Comparison of ENCODE assay signal across 8 cellular contexts in genomic region chr17:31096106-31096436, GRCh38. TPM values are rescaled to one million over a fixed set of nuclear protein-coding genes. Genes with fewer than 3 reads are reported as not detected.
A peak's percentile ranks its signal among the peaks of the same experiment; 100 is the strongest.
DNase-seq lines count a peak whose midpoint lies in the region; ATAC-seq, FAIRE-seq and TF ChIP-seq lines count a peak whose summit lies in the region.

No MANE protein-coding gene starts in this region.

- H2AFZ ChIP-seq in GM12878 (ENCODE audit: control insufficient read depth, low read depth, low read length), result no peak overlapping the region; the same call in 1 of the 2 replicates

- 26% methylated on average over 5 of the region's 5 CpGs for WGBS in GM12878 (ENCODE audit: insufficient coverage, insufficient replicate concordance, low lambda C conversion rate, missing lambda C conversion rate)

- no peaks in the 10 kb centered on the region for H4K20me1 ChIP-seq in GM12878 (ENCODE audit: control insufficient read depth, insufficient read depth)

- no peaks in the 10 kb centered on the region for H3K9me3 Mint-ChIP-seq in memory B cell

- no peaks in the 10 kb centered on the region for H3K9me3 ChIP-seq in GM12878 (replicated peaks; ENCODE audit: control insufficient read depth, insufficient read depth, low read length)

- no TSS peak for BruUV-seq in GM12878 (replicated peaks; lab: Mats Ljungman, UMichigan)

- TF ChIP-seq POLR2A in GM12878 (IDR thresholded peaks at IDR 0.05; ENCODE audit: low read depth, low read length), result no peak

- ATAC-seq in GM12878, result peak; percentile 3; the same call in 2 of the 3 replicates
- no peak for ATAC-seq in memory B cell (ENCODE audit: low read depth)
- no peak for ATAC-seq in GM19395 (IDR thresholded peaks at IDR 0.05; ENCODE audit: unreplicated experiment)
- ATAC-seq in GM21786 (IDR thresholded peaks at IDR 0.05; ENCODE audit: unreplicated experiment), result no peak

- TF ChIP-seq EP300 in GM12878 (IDR thresholded peaks at IDR 0.05; ENCODE audit: borderline replicate concordance in 1 of 2, control insufficient read depth in 1 of 2, low read depth in 2 of 2, low read length in 2 of 2), result no peak

- CTCF ChIA-PET in GM12878 (lab: Yijun Ruan, JAX), result interaction anchor here (0.5 to 2.5 kb wide), 6 partner anchors 8 to 106 kb away, joined by 3 to 11 read pairs (median 4); no protein-coding TSS in a partner anchor

- SMC1A ChIA-PET in GM12878 (lab: Charles Lee; ENCODE audit: uncharacterized antibody, unreplicated experiment), result interaction anchor here (0.7 to 2.1 kb wide), 10 partner anchors 9 to 793 kb away, joined by 3 to 8 read pairs (median 4); no protein-coding TSS in a partner anchor

- peak; percentile 77 for FAIRE-seq in GM12878 (lab: Jason Lieb, UNC)

- H3K4me2 ChIP-seq in GM12878 (ENCODE audit: control insufficient read depth, insufficient read depth), result peak overlapping the region; percentile 87

- H3K4me3 Mint-ChIP-seq in memory B cell, result peak overlapping the region; percentile 88

- TF ChIP-seq RAD21 in GM12878 (IDR thresholded peaks at IDR 0.05; ENCODE audit: insufficient read depth, low read depth, low read length), result no peak

- RAD21 ChIA-PET in GM12878 (lab: Charles Lee; ENCODE audit: unreplicated experiment), result interaction anchor here (0.7 to 1.6 kb wide), 11 partner anchors 9 to 277 kb away, joined by 3 to 5 read pairs (median 3); no protein-coding TSS in a partner anchor

- peaks cover 12% of the 10 kb centered on the region for H3K4me1 Mint-ChIP-seq in memory B cell

- POLR2A ChIA-PET in GM12878 (lab: Charles Lee), result interaction anchor here (0.6 to 1.9 kb wide), 8 partner anchors 12 to 71 kb away, joined by 3 to 7 read pairs (median 4); no protein-coding TSS in a partner anchor

- intact Hi-C loops in GM12878 (cut with micrococcal nuclease; ENCODE audit: unreplicated experiment), result loop anchor here (5.0 kb wide), 1 partner anchor 116 kb away; no protein-coding TSS in a partner anchor

- in situ Hi-C loops in GM12878 (cut with MboI), result no loop called here

- H3K36me3 Mint-ChIP-seq in memory B cell, result no peaks in the 10 kb centered on the region

- no peaks in the 10 kb centered on the region for H3K27me3 ChIP-seq in GM12878 (replicated peaks in 1 of 2; ENCODE audit: control insufficient read depth in 2 of 2, insufficient read depth in 2 of 2, low read length in 1 of 2)

- DNase-seq in HCEC 1CT (peak; percentile 48), GM12878 (ENCODE audit: low read depth, low spot score) (no peak), memory B cell (ENCODE audit: low spot score in 2 of 2) (no peak), NCI-H1417 treated with DMSO at 0.1 percent for 48 hours (lab: John Stamatoyannopoulos, UW) (no peak)
- DNase-seq in stimulated activated CD4-positive, alpha-beta T cell treated with anti-CD3 and anti-CD28 coated beads, Interleukin-4, amount 100 ng/mL, for 4 hours, result no peak

- peak overlapping the region; percentile 92 for H3K27ac Mint-ChIP-seq in memory B cell

- TF ChIP-seq CTCF in 22Rv1 (IDR thresholded peaks at IDR 0.05), result no peak
- TF ChIP-seq CTCF in GM12878 (IDR thresholded peaks at IDR 0.05 in 2 of 3, conservative IDR thresholded peaks at IDR 0.05 in 1 of 3; ENCODE audit: control insufficient read depth in 2 of 3, extremely low read depth in 1 of 3, insufficient read depth in 1 of 3, low read depth in 3 of 3, low read length in 3 of 3), result no peak

- H3K27me3 Mint-ChIP-seq in memory B cell, result no peaks in the 10 kb centered on the region

- peak overlapping the region; percentile 100 for H3K4me3 ChIP-seq in GM12878

- H3K36me3 ChIP-seq in GM12878 (ENCODE audit: control insufficient read depth in 2 of 2, insufficient read depth in 2 of 2, low read length in 1 of 2), result no peaks in the 10 kb centered on the region

- H3K27ac ChIP-seq in 22Rv1, result peak overlapping the region; percentile 71; the same call in 1 of the 2 replicates
- peak overlapping the region; percentile 6; the same call in 1 of the 2 replicates for H3K27ac ChIP-seq in GM12878 (ENCODE audit: control insufficient read depth, insufficient read depth)

- peaks cover 37% of the 10 kb centered on the region for H3K79me2 ChIP-seq in GM12878 (ENCODE audit: control insufficient read depth, insufficient read depth, low read length)

- no peaks in the 10 kb centered on the region for H3K4me1 ChIP-seq in GM12878 (ENCODE audit: control insufficient read depth, insufficient read depth, low read length)

- peak overlapping the region; percentile 13; the same call in 1 of the 2 replicates for H3K9ac ChIP-seq in GM12878 (ENCODE audit: control insufficient read depth, insufficient read depth, low read length)

TF ChIP-seq in GM12878, 131 proteins besides CTCF, POLR2A, EP300 and RAD21:
- TF ChIP-seq NR2C1 (IDR thresholded peaks at IDR 0.05) (no peak), POLR2AphosphoS2 (IDR thresholded peaks at IDR 0.05; ENCODE audit: low read depth, low read length) (no peak), NRF1 (conservative IDR thresholded peaks at IDR 0.05; ENCODE audit: low read depth, low read length) (no peak), RUNX3 (IDR thresholded peaks at IDR 0.05; ENCODE audit: low read length) (peak; percentile 44; the same call in 1 of the 2 replicates), TCF3 (IDR thresholded peaks at IDR 0.05; ENCODE audit: borderline replicate concordance, insufficient read depth, low read depth, low read length) (no peak), TCF12 (IDR thresholded peaks at IDR 0.05; ENCODE audit: low read depth, low read length) (0 out of 2 replicates have a peak, but pooled peaks have one; percentile 20), ATF3 (IDR thresholded peaks at IDR 0.05; ENCODE audit: borderline replicate concordance, extremely low read depth, low read depth, low read length) (no peak), ZBTB4 (CRISPR knock-in tag; IDR thresholded peaks at IDR 0.05) (no peak), MTA3 (IDR thresholded peaks at IDR 0.05; ENCODE audit: borderline replicate concordance, low read length) (no peak)

RNA-seq across cellular contexts. Expression of gene NF1, which starts 1.3 kb away (rescaled TPM):
- 318 and 328 TPM in 2 replicates for total RNA-seq in GM12878 (2013; cell fraction: nucleolus; rRNA removed)
- 22.3 and 24.6 TPM in 2 replicates for total RNA-seq in GM12878 (2014; rRNA removed)
- total RNA-seq in GM12878 (2014; rRNA removed; fragmentation: Illumina TruSeq; extraction: Trizol), result 21.9 and 22.9 TPM in 2 replicates
- 26.3 and 29.4 TPM in 2 replicates for total RNA-seq in GM12878 (2021)
- polyA plus RNA-seq in GM12878 (2011; ENCODE audit: low read depth), result 9.3 TPM
- 31.8 and 34.0 TPM in 2 replicates for polyA plus RNA-seq in GM12878 (2011; rRNA removed)
- polyA plus RNA-seq in GM12878 (2011; cell fraction: cytosol; rRNA removed), result 22.8 and 26.9 TPM in 2 replicates
- polyA plus RNA-seq in GM12878 (2011; cell fraction: nucleus; rRNA removed), result 35.4 and 43.3 TPM in 2 replicates
- polyA plus RNA-seq in GM12878 (2012), result 11.5 and 12.8 TPM in 2 replicates
- polyA plus RNA-seq in GM12878 (2014; fragmentation: Illumina TruSeq; extraction: Trizol), result 23.1 and 32.3 TPM in 2 replicates
- 1 to 10 TPM; 2.5 to 5.6 TPM for polyA plus RNA-seq in GM12878 (2014; fragmentation: Nextera tagmentation; extraction: Ambion mirVana)
- 9.6 and 11.3 TPM in 2 replicates for polyA plus RNA-seq in GM12878 (2014; rRNA removed)
- polyA plus RNA-seq in GM12878 (2016; fragmentation: Nextera tagmentation; extraction: Ambion mirVana), result 1 to 10 TPM; 4.3 to 4.7 TPM
- 125 and 147 TPM in 2 replicates for polyA minus RNA-seq in GM12878 (2011; rRNA and poly(A)+ RNA removed)
- polyA minus RNA-seq in GM12878 (2011; cell fraction: cytosol; rRNA and poly(A)+ RNA removed), result 40.0 and 54.0 TPM in 2 replicates
- polyA minus RNA-seq in GM12878 (2011; cell fraction: nucleus; rRNA and poly(A)+ RNA removed), result 101 and 142 TPM in 2 replicates
